ENCODE assay signal across 8 cellular contexts in genomic region chr2:54704688-54705605, GRCh38. TPM values are rescaled to one million over a fixed set of nuclear protein-coding genes. Genes with fewer than 3 reads are reported as not detected.
DNase-seq lines count a peak whose midpoint lies in the region; ATAC-seq and TF ChIP-seq lines count a peak whose summit lies in the region.

No MANE protein-coding gene starts in this region.

- H3K4me3 ChIP-seq in WERI-Rb-1 (ENCODE audit: low read depth, low read length), result no peak overlapping the region

- no peaks in the 10 kb centered on the region for H3K27me3 ChIP-seq in WERI-Rb-1 (ENCODE audit: insufficient read depth, low read depth, severe bottlenecking)

- TF ChIP-seq CTCF in WERI-Rb-1 (IDR thresholded peaks at IDR 0.05; ENCODE audit: low read depth, low read length), result peak; percentile 17; the same call in 1 of the 2 replicates

- no peak overlapping the region for H3K27ac ChIP-seq in WERI-Rb-1

- ATAC-seq in GM21447 (IDR thresholded peaks at IDR 0.05; ENCODE audit: unreplicated experiment), result peak; percentile 57
- ATAC-seq in left cardiac atrium, result peak; percentile 48 to 66
- ATAC-seq in GM18870 (IDR thresholded peaks at IDR 0.05; ENCODE audit: unreplicated experiment), result no peak
- ATAC-seq in GM19397 (IDR thresholded peaks at IDR 0.05; ENCODE audit: unreplicated experiment), result no peak

- H3K36me3 ChIP-seq in WERI-Rb-1, result no peaks in the 10 kb centered on the region

- intact Hi-C loops in left cardiac atrium (cut with DNase I), result loop anchor here in 1 of 2 donors (5.0 to 10.0 kb wide), 3 partner anchors 180 to 598 kb away; no protein-coding TSS in a partner anchor

- no peaks in the 10 kb centered on the region for H3K9me3 ChIP-seq in WERI-Rb-1 (ENCODE audit: severe bottlenecking)

- DNase-seq in COR-L47 (lab: John Stamatoyannopoulos, UW) (peak; percentile 37), NCI-H1694 treated with DMSO at 0.1 percent for 48 hours (lab: John Stamatoyannopoulos, UW) (peak; percentile 73), WERI-Rb-1 (no peak), left cardiac atrium (no peak), smooth muscle cell of the brain vasculature (ENCODE audit: low read depth, low spot score) (peak; percentile 57)

RNA-seq across cellular contexts. Expression of gene EML6, which starts 18.5 kb away (rescaled TPM):
- total RNA-seq in left cardiac atrium, result under 1 TPM; 0.52 to 0.62 TPM

Comparison
In these comparisons a context has a peak if more than half of its experiments do, and no peak if none do; other contexts are left out.
1. DNase-seq: peak in COR-L47 (single experiment), NCI-H1694 treated with DMSO at 0.1 percent for 48 hours (single experiment) and smooth muscle cell of the brain vasculature (single experiment); none in WERI-Rb-1 (single experiment) and left cardiac atrium (single experiment).
2. ATAC-seq: peak in GM21447 (single experiment) and left cardiac atrium (2 of 2); none in GM18870 (single experiment) and GM19397 (single experiment).